In genomic region chr20:49352821-49353220, GRCh38 we compare ENCODE assay signal across 30 cellular contexts.
"Had no signal": no experiment of that assay in that cellular context is flagged by ENCODE, and none has a peak within 500 bp of the region (broad histone marks: within the 10 kb centered on the region; RNA-seq: fewer than 3 reads in every experiment).

No MANE protein-coding gene starts in this region.

- H3K27ac Mint-ChIP-seq: activated B cell treated with CpG ODN at 0.5 μM for 24 hours; activated CD4-positive, alpha-beta T cell treated with anti-CD3 and anti-CD28 coated beads, Interleukin-2, amount 10 ng/mL, durations not matched to agents 24 days and 14 days; activated CD8-positive, alpha-beta memory T cell treated with anti-CD3 and anti-CD28 coated beads, Interleukin-2, amount 10 ng/mL, durations not matched to agents 7 days and 5 days; activated naive CD4-positive, alpha-beta T cell treated with anti-CD3 and anti-CD28 coated beads, Interleukin-2, amount 50 U/mL, for 24 hours; activated T-cell treated with anti-CD3 and anti-CD28 coated beads, Interleukin-2, amount 50 U/mL, for 24 hours; activated T-helper 1 cell treated with anti-CD3 and anti-CD28 coated beads, Interleukin-12 subunit alpha, Interleukin-12 subunit beta, Interleukin-2, Interleukin-4 antibody, amounts not matched to agents 30 ng/mL and 10 ng/mL and 1 ng/mL, durations not matched to agents 14 hours and 24 hours and 36 hours had no signal

- H3K9me3 Mint-ChIP-seq: activated B cell treated with CpG ODN at 0.5 μM for 24 hours; activated CD4-positive, alpha-beta T cell treated with anti-CD3 and anti-CD28 coated beads, Interleukin-2, amount 10 ng/mL, durations not matched to agents 24 days and 14 days; activated naive CD4-positive, alpha-beta T cell treated with anti-CD3 and anti-CD28 coated beads, Interleukin-2, amount 50 U/mL, for 24 hours; activated T-cell treated with anti-CD3 and anti-CD28 coated beads, Interleukin-2, amount 50 U/mL, for 24 hours; activated T-helper 1 cell treated with anti-CD3 and anti-CD28 coated beads, Interleukin-12 subunit alpha, Interleukin-12 subunit beta, Interleukin-2, Interleukin-4 antibody, amounts not matched to agents 30 ng/mL and 10 ng/mL and 1 ng/mL, durations not matched to agents 14 hours and 24 hours and 36 hours had no signal

- ATAC-seq: activated CD8-positive, alpha-beta memory T cell treated with anti-CD3 and anti-CD28 coated beads, Interleukin-2, amount 10 ng/mL, durations not matched to agents 7 days and 5 days; SK-N-SH treated with all-trans-retinoic acid at 6 μM for 48 hours had no signal

- H3K36me3 ChIP-seq: ascending aorta, MG63, SJSA1 had no signal

- H3K4me3 Mint-ChIP-seq: activated B cell treated with CpG ODN at 0.5 μM for 24 hours; activated CD4-positive, alpha-beta T cell treated with anti-CD3 and anti-CD28 coated beads, Interleukin-2, amount 10 ng/mL, durations not matched to agents 24 days and 14 days; activated CD8-positive, alpha-beta memory T cell treated with anti-CD3 and anti-CD28 coated beads, Interleukin-2, amount 10 ng/mL, durations not matched to agents 7 days and 5 days; activated naive CD4-positive, alpha-beta T cell treated with anti-CD3 and anti-CD28 coated beads, Interleukin-2, amount 50 U/mL, for 24 hours; activated T-cell treated with anti-CD3 and anti-CD28 coated beads, Interleukin-2, amount 50 U/mL, for 24 hours; activated T-helper 1 cell treated with anti-CD3 and anti-CD28 coated beads, Interleukin-12 subunit alpha, Interleukin-12 subunit beta, Interleukin-2, Interleukin-4 antibody, amounts not matched to agents 30 ng/mL and 10 ng/mL and 1 ng/mL, durations not matched to agents 14 hours and 24 hours and 36 hours had no signal

- H3K36me3 Mint-ChIP-seq: activated CD8-positive, alpha-beta memory T cell treated with anti-CD3 and anti-CD28 coated beads, Interleukin-2, amount 10 ng/mL, durations not matched to agents 7 days and 5 days; activated naive CD4-positive, alpha-beta T cell treated with anti-CD3 and anti-CD28 coated beads, Interleukin-2, amount 50 U/mL, for 24 hours had no signal

- H3K9me3 ChIP-seq: ascending aorta, body of pancreas, MG63, SJSA1 had no signal

- H3K27me3 ChIP-seq: ascending aorta, body of pancreas, MG63, SJSA1 had no signal

- H3K27ac ChIP-seq: ascending aorta, body of pancreas, KMS-11, SJSA1 had no signal

- H3K4me2 ChIP-seq: KMS-11 had no signal

- H3K9ac ChIP-seq: KMS-11 had no signal

- H3K4me1 Mint-ChIP-seq: activated B cell treated with CpG ODN at 0.5 μM for 24 hours had no signal

- DNase-seq: activated B cell treated with CpG ODN at 0.5 μM for 24 hours; activated CD4-positive, alpha-beta T cell treated with anti-CD3 and anti-CD28 coated beads for 1 hour; activated CD4-positive, alpha-beta T cell treated with anti-CD3 and anti-CD28 coated beads, Interleukin-2, amount 10 ng/mL, durations not matched to agents 24 days and 14 days; activated CD4-positive, alpha-beta T cell treated with anti-CD3 and anti-CD28 coated beads, Interleukin-2, amount 50 U/mL, for 48 hours; activated CD8-positive, alpha-beta memory T cell treated with anti-CD3 and anti-CD28 coated beads, Interleukin-2, amount 10 ng/mL, durations not matched to agents 7 days and 5 days; activated effector memory CD4-positive, alpha-beta T cell treated with Interleukin-2 at 50 U/mL for 16 hours; activated naive CD4-positive, alpha-beta T cell; activated T-cell treated with anti-CD3 and anti-CD28 coated beads, Interleukin-2, amount 50 U/mL, for 24 hours; body of pancreas; MG63; MV-4-11; NCI-H1092 treated with DMSO at 0.1 percent for 48 hours; NCI-H1417 treated with DMSO at 0.1 percent for 48 hours; NCI-H1694; NCI-H2029; NCI-H2107; NCI-H2171 treated with DMSO at 0.1 percent for 48 hours; NCI-H226; NCI-H526; NCI-H774; NK-92 treated with Interleukin-12 subunit alpha and Interleukin-12 subunit beta, amount 100 ng/mL, for 24 hours; OCI-M1; SHP77; SW 1271 had no signal

- H3K4me1 ChIP-seq: ascending aorta, body of pancreas, SJSA1 had no signal

- H3K4me3 ChIP-seq: ascending aorta, body of pancreas, MG63, SJSA1 had no signal
